ENCODE assay signal across 2 cellular contexts in the genomic region with DNA sequence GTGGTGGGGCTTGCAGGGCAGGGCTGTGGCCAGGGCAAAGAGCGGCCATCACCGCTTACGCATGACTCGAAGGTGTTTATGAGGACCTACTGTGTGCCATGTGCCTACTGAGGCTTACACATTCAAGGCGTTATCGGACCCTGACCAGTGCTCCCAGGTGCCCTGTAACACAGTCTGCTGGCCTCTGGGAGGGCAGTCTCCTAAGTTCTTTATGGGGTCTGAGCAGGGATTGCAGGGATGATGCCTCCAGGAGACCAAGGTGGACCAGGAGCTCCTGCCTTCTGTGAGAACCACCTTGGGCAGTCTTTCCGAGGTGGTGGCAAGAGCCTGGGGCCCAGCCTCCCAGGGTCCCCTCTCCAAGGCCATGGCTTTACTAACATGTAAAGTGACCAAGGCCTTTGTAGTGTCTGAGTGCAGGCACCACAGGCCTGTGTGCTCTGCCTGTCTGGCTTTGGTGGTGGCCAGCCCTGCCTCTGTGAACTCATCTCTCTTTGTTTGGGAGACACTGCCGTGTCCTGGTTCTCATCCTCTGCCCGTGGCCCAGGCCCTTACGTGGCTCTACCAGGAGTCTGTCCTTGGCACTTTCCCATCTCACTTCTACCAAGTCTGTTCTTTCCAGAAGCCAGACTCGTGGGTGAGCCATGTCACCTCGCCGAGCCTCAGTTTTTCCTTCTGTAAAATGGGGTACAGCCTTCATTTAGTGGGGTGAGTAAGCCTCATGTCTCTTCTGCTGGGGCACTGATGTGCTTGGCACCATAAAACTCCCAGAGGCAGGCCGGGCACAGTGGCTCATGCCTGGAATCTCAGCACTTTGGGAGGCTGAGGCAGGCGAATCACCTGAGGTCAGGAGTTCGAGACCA.
TF ChIP-seq lines count a peak whose summit lies in the region.

No MANE protein-coding gene starts in this region.

TF ChIP-seq in SK-N-SH, 30 proteins besides CTCF, POLR2A, EP300 and RAD21:
- TF ChIP-seq FOXJ3 (CRISPR knock-in tag; IDR thresholded peaks at IDR 0.05) (no peak), NFIC (IDR thresholded peaks at IDR 0.05; ENCODE audit: borderline replicate concordance) (no peak), GATA2 (CRISPR knock-in tag; IDR thresholded peaks at IDR 0.05) (no peak), FOSL2 (IDR thresholded peaks at IDR 0.05; ENCODE audit: borderline replicate concordance, low read depth) (no peak), TEAD4 (IDR thresholded peaks at IDR 0.05; ENCODE audit: borderline replicate concordance, insufficient read depth) (no peak), RCOR1 (IDR thresholded peaks at IDR 0.05; ENCODE audit: low read length) (no peak), SMC3 (IDR thresholded peaks at IDR 0.05; ENCODE audit: low read depth, low read length) (no peak), RFX5 (IDR thresholded peaks at IDR 0.05; ENCODE audit: low read length) (no peak), CHD2 (IDR thresholded peaks at IDR 0.05; ENCODE audit: low read length, partially characterized antibody) (no peak), EZH2phosphoT487 (IDR thresholded peaks at IDR 0.05; ENCODE audit: borderline replicate concordance, low read depth) (no peak), NRF1 (IDR thresholded peaks at IDR 0.05; ENCODE audit: low read depth, low read length) (no peak), YY1 (IDR thresholded peaks at IDR 0.05; ENCODE audit: low read depth) (no peak), ELF1 (IDR thresholded peaks at IDR 0.05) (no peak)
- TF ChIP-seq, protein P1, sequence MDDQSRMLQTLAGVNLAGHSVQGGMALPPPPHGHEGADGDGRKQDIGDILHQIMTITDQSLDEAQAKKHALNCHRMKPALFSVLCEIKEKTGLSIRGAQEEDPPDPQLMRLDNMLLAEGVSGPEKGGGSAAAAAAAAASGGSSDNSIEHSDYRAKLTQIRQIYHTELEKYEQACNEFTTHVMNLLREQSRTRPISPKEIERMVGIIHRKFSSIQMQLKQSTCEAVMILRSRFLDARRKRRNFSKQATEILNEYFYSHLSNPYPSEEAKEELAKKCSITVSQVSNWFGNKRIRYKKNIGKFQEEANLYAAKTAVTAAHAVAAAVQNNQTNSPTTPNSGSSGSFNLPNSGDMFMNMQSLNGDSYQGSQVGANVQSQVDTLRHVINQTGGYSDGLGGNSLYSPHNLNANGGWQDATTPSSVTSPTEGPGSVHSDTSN (IDR thresholded peaks at IDR 0.05), result no peak
- TF ChIP-seq, protein P2, sequence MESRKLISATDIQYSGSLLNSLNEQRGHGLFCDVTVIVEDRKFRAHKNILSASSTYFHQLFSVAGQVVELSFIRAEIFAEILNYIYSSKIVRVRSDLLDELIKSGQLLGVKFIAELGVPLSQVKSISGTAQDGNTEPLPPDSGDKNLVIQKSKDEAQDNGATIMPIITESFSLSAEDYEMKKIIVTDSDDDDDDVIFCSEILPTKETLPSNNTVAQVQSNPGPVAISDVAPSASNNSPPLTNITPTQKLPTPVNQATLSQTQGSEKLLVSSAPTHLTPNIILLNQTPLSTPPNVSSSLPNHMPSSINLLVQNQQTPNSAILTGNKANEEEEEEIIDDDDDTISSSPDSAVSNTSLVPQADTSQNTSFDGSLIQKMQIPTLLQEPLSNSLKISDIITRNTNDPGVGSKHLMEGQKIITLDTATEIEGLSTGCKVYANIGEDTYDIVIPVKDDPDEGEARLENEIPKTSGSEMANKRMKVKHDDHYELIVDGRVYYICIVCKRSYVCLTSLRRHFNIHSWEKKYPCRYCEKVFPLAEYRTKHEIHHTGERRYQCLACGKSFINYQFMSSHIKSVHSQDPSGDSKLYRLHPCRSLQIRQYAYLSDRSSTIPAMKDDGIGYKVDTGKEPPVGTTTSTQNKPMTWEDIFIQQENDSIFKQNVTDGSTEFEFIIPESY (IDR thresholded peaks at IDR 0.05; ENCODE audit: borderline replicate concordance, low read depth), result no peak
- TF ChIP-seq, protein P3, sequence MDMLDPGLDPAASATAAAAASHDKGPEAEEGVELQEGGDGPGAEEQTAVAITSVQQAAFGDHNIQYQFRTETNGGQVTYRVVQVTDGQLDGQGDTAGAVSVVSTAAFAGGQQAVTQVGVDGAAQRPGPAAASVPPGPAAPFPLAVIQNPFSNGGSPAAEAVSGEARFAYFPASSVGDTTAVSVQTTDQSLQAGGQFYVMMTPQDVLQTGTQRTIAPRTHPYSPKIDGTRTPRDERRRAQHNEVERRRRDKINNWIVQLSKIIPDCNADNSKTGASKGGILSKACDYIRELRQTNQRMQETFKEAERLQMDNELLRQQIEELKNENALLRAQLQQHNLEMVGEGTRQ (IDR thresholded peaks at IDR 0.05; ENCODE audit: borderline replicate concordance, low read depth, low read length), result no peak
- TF ChIP-seq, protein P4, sequence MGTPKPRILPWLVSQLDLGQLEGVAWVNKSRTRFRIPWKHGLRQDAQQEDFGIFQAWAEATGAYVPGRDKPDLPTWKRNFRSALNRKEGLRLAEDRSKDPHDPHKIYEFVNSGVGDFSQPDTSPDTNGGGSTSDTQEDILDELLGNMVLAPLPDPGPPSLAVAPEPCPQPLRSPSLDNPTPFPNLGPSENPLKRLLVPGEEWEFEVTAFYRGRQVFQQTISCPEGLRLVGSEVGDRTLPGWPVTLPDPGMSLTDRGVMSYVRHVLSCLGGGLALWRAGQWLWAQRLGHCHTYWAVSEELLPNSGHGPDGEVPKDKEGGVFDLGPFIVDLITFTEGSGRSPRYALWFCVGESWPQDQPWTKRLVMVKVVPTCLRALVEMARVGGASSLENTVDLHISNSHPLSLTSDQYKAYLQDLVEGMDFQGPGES (IDR thresholded peaks at IDR 0.05; ENCODE audit: low read depth, low read length), result no peak
TF ChIP-seq in SK-N-SH: peak in this region for 0.

TF ChIP-seq in SK-N-SH treated with all-trans-retinoic acid at 6 μM for 48 hours, 23 proteins besides CTCF, POLR2A, EP300 and RAD21:
- TF ChIP-seq ZFP30 (CRISPR knock-in tag; IDR thresholded peaks at IDR 0.05), result no peak
- no peak for TF ChIP-seq SNAI2 (CRISPR knock-in tag; IDR thresholded peaks at IDR 0.05)
- no peak for TF ChIP-seq ESRRG (CRISPR knock-in tag; IDR thresholded peaks at IDR 0.05)
- TF ChIP-seq RARB (CRISPR knock-in tag; IDR thresholded peaks at IDR 0.05), result no peak
- TF ChIP-seq OSR1 (CRISPR knock-in tag; IDR thresholded peaks at IDR 0.05), result no peak
- TF ChIP-seq, protein P5, sequence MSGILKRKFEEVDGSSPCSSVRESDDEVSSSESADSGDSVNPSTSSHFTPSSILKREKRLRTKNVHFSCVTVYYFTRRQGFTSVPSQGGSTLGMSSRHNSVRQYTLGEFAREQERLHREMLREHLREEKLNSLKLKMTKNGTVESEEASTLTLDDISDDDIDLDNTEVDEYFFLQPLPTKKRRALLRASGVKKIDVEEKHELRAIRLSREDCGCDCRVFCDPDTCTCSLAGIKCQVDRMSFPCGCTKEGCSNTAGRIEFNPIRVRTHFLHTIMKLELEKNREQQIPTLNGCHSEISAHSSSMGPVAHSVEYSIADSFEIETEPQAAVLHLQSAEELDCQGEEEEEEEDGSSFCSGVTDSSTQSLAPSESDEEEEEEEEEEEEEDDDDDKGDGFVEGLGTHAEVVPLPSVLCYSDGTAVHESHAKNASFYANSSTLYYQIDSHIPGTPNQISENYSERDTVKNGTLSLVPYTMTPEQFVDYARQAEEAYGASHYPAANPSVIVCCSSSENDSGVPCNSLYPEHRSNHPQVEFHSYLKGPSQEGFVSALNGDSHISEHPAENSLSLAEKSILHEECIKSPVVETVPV (CRISPR knock-in tag; IDR thresholded peaks at IDR 0.05), result no peak
- TF ChIP-seq GLIS3 (CRISPR knock-in tag; IDR thresholded peaks at IDR 0.05), result no peak
